8 cellular contexts compared by ENCODE assay signal in the genomic region with DNA sequence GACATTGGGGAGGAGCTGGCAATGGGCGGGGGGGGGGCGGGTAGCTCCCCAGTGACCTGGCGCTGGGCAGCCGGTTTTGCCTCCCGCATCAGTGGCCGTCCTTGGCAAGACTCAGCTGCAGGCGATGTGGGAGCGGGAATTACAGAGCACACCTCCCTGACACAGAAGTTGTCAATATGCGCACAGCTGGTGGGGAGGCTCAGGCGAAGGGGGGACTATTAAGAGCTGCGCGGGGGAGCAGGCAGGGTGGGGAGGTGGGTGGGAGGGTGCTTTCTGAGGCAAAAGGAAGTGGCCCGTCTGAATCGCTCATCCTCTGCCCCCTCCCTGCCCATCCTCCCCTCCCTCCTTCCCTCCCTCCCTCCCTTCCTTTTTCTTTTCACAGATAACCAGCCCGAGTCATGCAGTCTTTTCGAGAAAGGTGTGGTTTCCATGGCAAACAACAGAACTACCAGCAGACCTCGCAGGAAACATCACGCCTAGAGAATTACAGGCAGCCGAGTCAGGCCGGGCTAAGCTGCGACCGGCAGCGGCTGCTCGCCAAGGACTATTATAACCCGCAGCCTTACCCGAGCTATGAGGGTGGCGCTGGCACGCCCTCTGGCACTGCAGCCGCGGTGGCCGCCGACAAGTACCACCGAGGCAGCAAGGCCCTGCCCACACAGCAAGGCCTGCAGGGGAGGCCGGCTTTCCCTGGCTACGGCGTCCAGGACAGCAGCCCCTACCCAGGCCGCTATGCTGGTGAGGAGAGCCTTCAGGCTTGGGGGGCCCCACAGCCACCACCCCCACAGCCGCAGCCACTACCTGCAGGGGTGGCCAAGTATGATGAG. TPM values are rescaled to one million over a fixed set of nuclear protein-coding genes. Genes with fewer than 3 reads are reported as not detected.
DNase-seq lines count a peak whose midpoint lies in the region; TF ChIP-seq lines count a peak whose summit lies in the region.

No MANE protein-coding gene starts in this region.

- H3K27me3 ChIP-seq in adrenal gland: no peaks in the 10 kb centered on the region

- no peak overlapping the region for H3K4me3 ChIP-seq in adrenal gland

- WGBS in adrenal gland, 4 donors: 21 to 41% (median 29%) methylated on average over 16 to 38 of the region's 38 CpGs

- no peak for TF ChIP-seq POLR2A in adrenal gland (IDR thresholded peaks at IDR 0.05)

- H3K27ac ChIP-seq in adrenal gland: peak overlapping the region in 2 of 5 donors; percentile 44 to 64

- intact Hi-C loops in adrenal gland (cut with DNase I): loop anchor here in 1 of 2 donors (10.0 kb wide), 1 partner anchor 242 kb away; a partner anchor contains a TSS

- peak; percentile 23 for DNase-seq in GM04503 (ENCODE audit: low read depth)
- DNase-seq in NCI-H69 (lab: John Stamatoyannopoulos, UW): peak; percentile 90
- peak in 5 of 7 donors; percentile 42 to 82 (median 54) for DNase-seq in adrenal gland
- DNase-seq in islet precursor cell: peak; percentile 84
- DNase-seq in stimulated activated CD8-positive, alpha-beta memory T cell treated with anti-CD3 and anti-CD28 coated beads, Interleukin-4, amount 100 ng/mL, for 48 hours: peak; percentile 58
- no peak for DNase-seq in T1000 (lab: John Stamatoyannopoulos, UW)
- no peak for DNase-seq in dedifferentiated amniotic fluid mesenchymal stem cell (ENCODE audit: extremely low spot score)
- DNase-seq in AG20443 (ENCODE audit: low spot score): no peak

- no peaks in the 10 kb centered on the region for H3K9me3 ChIP-seq in adrenal gland (replicated peaks in 1 of 3)

- H3K4me1 ChIP-seq in adrenal gland (replicated peaks in 1 of 2): peaks cover 6 to 12% of the 10 kb centered on the region in 2 donors

- H3K36me3 ChIP-seq in adrenal gland (replicated peaks in 1 of 2): peaks cover 0 to 43% of the 10 kb centered on the region in 2 donors

- no peak for TF ChIP-seq CTCF in adrenal gland (IDR thresholded peaks at IDR 0.05)

RNA-seq across cellular contexts. Expression of a gene that starts 44.0 kb away (rescaled TPM):
- total RNA-seq in adrenal gland: 100 to 1,000 TPM; 403 to 850 (median 667) TPM
- polyA plus RNA-seq in adrenal gland: 100 to 1,000 TPM; 298 to 818 (median 483) TPM

Comparison
In these comparisons a context has a peak if more than half of its experiments do, and no peak if none do; other contexts are left out.
1. DNase-seq: peak in GM04503 (single experiment), NCI-H69 (single experiment), adrenal gland (5 of 7), islet precursor cell (single experiment) and stimulated activated CD8-positive, alpha-beta memory T cell treated with anti-CD3 and anti-CD28 coated beads, Interleukin-4, amount 100 ng/mL, for 48 hours (single experiment); none in T1000 (single experiment), dedifferentiated amniotic fluid mesenchymal stem cell (single experiment) and AG20443 (single experiment).